ENCODE assay signal across 1 cellular context in genomic region chr6:41733707-41734665, GRCh38.
TF ChIP-seq lines count a peak whose summit lies in the region.

No MANE protein-coding gene starts in this region.

TF ChIP-seq in SK-N-SH treated with all-trans-retinoic acid at 6 μM for 48 hours, 23 proteins besides CTCF, POLR2A, EP300 and RAD21 (continued from another document):
- TF ChIP-seq CREB5 (CRISPR knock-in tag; IDR thresholded peaks at IDR 0.05; ENCODE audit: low read depth), result no peak
- TF ChIP-seq ZFP30 (CRISPR knock-in tag; IDR thresholded peaks at IDR 0.05), result no peak
- no peak for TF ChIP-seq ZC3H10 (CRISPR knock-in tag; IDR thresholded peaks at IDR 0.05)
- no peak for TF ChIP-seq PATZ1 (CRISPR knock-in tag; IDR thresholded peaks at IDR 0.05; ENCODE audit: borderline replicate concordance)
- no peak for TF ChIP-seq ZNF70 (CRISPR knock-in tag; IDR thresholded peaks at IDR 0.05)
- no peak for TF ChIP-seq ZFP3 (CRISPR knock-in tag; IDR thresholded peaks at IDR 0.05)
- no peak for TF ChIP-seq ZNF565 (CRISPR knock-in tag; conservative IDR thresholded peaks at IDR 0.05; ENCODE audit: low read depth)
- no peak for TF ChIP-seq TSHZ2 (CRISPR knock-in tag; IDR thresholded peaks at IDR 0.05)
- no peak for TF ChIP-seq ISL1 (CRISPR knock-in tag; IDR thresholded peaks at IDR 0.05)
- no peak for TF ChIP-seq SNAI2 (CRISPR knock-in tag; IDR thresholded peaks at IDR 0.05)
- no peak for TF ChIP-seq BACH2 (CRISPR knock-in tag; IDR thresholded peaks at IDR 0.05; ENCODE audit: borderline replicate concordance)
- no peak for TF ChIP-seq TOX (CRISPR knock-in tag; IDR thresholded peaks at IDR 0.05; ENCODE audit: borderline replicate concordance)
- no peak for TF ChIP-seq ARNTL (CRISPR knock-in tag; IDR thresholded peaks at IDR 0.05; ENCODE audit: borderline replicate concordance, low read depth)
- no peak for TF ChIP-seq ZNF8 (CRISPR knock-in tag; IDR thresholded peaks at IDR 0.05)
TF ChIP-seq in SK-N-SH treated with all-trans-retinoic acid at 6 μM for 48 hours: peak in this region for 0.
